8 cellular contexts compared by ENCODE assay signal in genomic region chr9:70510157-70510770, GRCh38.
A peak's percentile ranks its signal among the peaks of the same experiment; 100 is the strongest.
DNase-seq lines count a peak whose midpoint lies in the region; ATAC-seq and TF ChIP-seq lines count a peak whose summit lies in the region.

No MANE protein-coding gene starts in this region.

- no peak overlapping the region for H3K27ac Mint-ChIP-seq in effector memory CD8-positive, alpha-beta T cell

- H3K36me3 Mint-ChIP-seq in effector memory CD8-positive, alpha-beta T cell (ENCODE audit: insufficient read depth) = no peaks in the 10 kb centered on the region

- no peaks in the 10 kb centered on the region for H3K27me3 Mint-ChIP-seq in effector memory CD8-positive, alpha-beta T cell

- H3K9me3 Mint-ChIP-seq in effector memory CD8-positive, alpha-beta T cell = no peaks in the 10 kb centered on the region

- TF ChIP-seq CTCF in GM06990 (IDR thresholded peaks at IDR 0.05; ENCODE audit: insufficient read depth, low read length, poor library complexity, severe bottlenecking) = peak; percentile 56
- TF ChIP-seq CTCF in LNCAP (IDR thresholded peaks at IDR 0.05) = peak; percentile 70
- TF ChIP-seq CTCF in ovary (IDR thresholded peaks at IDR 0.05) = peak in 2 of 3 donors; percentile 19 to 22
- TF ChIP-seq CTCF in lower leg skin (IDR thresholded peaks at IDR 0.05) = no peak

- WGBS in ovary, 3 donors = 80 to 84% (median 81%) methylated on average over 3 of the region's 3 CpGs
- WGBS in lower leg skin, 2 donors = 89% methylated on average over 3 of the region's 3 CpGs

- TF ChIP-seq POLR2A in ovary (IDR thresholded peaks at IDR 0.05) (no peak), lower leg skin (IDR thresholded peaks at IDR 0.05) (no peak)

- H3K27me3 ChIP-seq in GM06990 (replicated peaks; ENCODE audit: control insufficient read depth, insufficient read depth, low read length) (no peaks in the 10 kb centered on the region; the same call in 1 of the 2 replicates), ovary (no peaks in the 10 kb centered on the region)

- DNase-seq in GM06990 (ENCODE audit: extremely low read depth, insufficient read length) (no peak), dermis blood vessel endothelial cell (peak; percentile 67), ovary (peak in 4 of 5 donors; percentile 39 to 70 (median 54)), lower leg skin (ENCODE audit: low spot score in 2 of 2) (no peak)
- DNase-seq in effector memory CD8-positive, alpha-beta T cell = no peak

- intact Hi-C loops in ovary (cut with DNase I) (no loop called here), lower leg skin (cut with DNase I; ENCODE audit: low total_unique reads) (no loop called here)

- no peak overlapping the region for H3K27ac ChIP-seq in ovary

- no peak for ATAC-seq in effector memory CD8-positive, alpha-beta T cell (replicated peaks)
- ATAC-seq in HG02970 (IDR thresholded peaks at IDR 0.05; ENCODE audit: low FRiP score, unreplicated experiment) (no peak), GM18858 (IDR thresholded peaks at IDR 0.05; ENCODE audit: unreplicated experiment) (no peak)

- H3K4me3 ChIP-seq in GM06990 (replicated peaks; ENCODE audit: low read depth, low read length) (no peak overlapping the region), ovary (no peak overlapping the region), lower leg skin (ENCODE audit: low read depth, poor library complexity, severe bottlenecking) (no peak overlapping the region)

- H3K9me3 ChIP-seq in ovary = no peaks in the 10 kb centered on the region

- no peak overlapping the region for H3K4me3 Mint-ChIP-seq in effector memory CD8-positive, alpha-beta T cell

- H3K4me1 Mint-ChIP-seq in effector memory CD8-positive, alpha-beta T cell (ENCODE audit: low read depth in 2 of 2) = no peaks in the 10 kb centered on the region

- H3K36me3 ChIP-seq in GM06990 (ENCODE audit: control insufficient read depth, insufficient read depth, low read length) = no peaks in the 10 kb centered on the region
- no peaks in the 10 kb centered on the region for H3K36me3 ChIP-seq in ovary

- no peak for TF ChIP-seq EP300 in ovary (IDR thresholded peaks at IDR 0.05)

- peaks cover 7% of the 10 kb centered on the region for H3K4me1 ChIP-seq in ovary (ENCODE audit: insufficient read depth)

Comparison
In these comparisons a context has a peak if more than half of its experiments do, and no peak if none do; other contexts are left out.
1. DNase-seq: peak in dermis blood vessel endothelial cell (single experiment) and ovary (4 of 5); none in GM06990 (single experiment), effector memory CD8-positive, alpha-beta T cell (0 of 3) and lower leg skin (0 of 2).
2. CTCF ChIP-seq: peak in GM06990 (single experiment), LNCAP (single experiment) and ovary (2 of 3); none in lower leg skin (0 of 3).